Comparison of ENCODE assay signal across 2 cellular contexts in the genomic region with DNA sequence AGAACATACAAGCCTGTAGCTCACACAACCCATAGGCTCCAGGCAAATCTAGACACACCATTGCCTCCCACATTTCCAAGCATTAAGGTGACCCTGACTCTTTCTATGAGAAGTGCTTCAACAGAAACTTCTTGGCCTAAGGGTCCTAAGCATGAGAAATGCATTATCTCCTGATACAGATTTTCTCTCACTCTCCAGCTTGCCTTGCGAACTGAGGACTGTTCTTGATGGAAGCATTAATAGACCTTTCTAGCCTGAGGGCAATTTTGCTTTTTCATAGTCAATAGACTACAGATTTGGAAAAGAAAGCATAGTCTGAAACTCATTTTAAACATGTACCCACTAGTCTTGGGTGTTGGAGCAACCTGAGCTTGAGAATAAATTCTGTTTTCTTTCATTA.
"Had no signal": no experiment of that assay in that cellular context is flagged by ENCODE, and none has a peak within 500 bp of the region (broad histone marks: within the 10 kb centered on the region; RNA-seq: fewer than 3 reads in every experiment).

No MANE protein-coding gene starts in this region.

- H3K4me3 ChIP-seq: GM12878 had no signal

- DNase-seq: GDM1 had no signal
